8 cellular contexts compared by ENCODE assay signal in genomic region chr17:81550830-81551457, GRCh38. TPM values are rescaled to one million over a fixed set of nuclear protein-coding genes. Genes with fewer than 3 reads are reported as not detected.
DNase-seq lines count a peak whose midpoint lies in the region; ATAC-seq, FAIRE-seq and TF ChIP-seq lines count a peak whose summit lies in the region.

No MANE protein-coding gene starts in this region.

- H3K4me1 ChIP-seq in ES-I3 (ENCODE audit: insufficient read depth, low read length) (peaks cover 6% of the 10 kb centered on the region; the same call in 1 of the 2 replicates), pancreas (peaks cover 0 to 12% (median 6%) of the 10 kb centered on the region in 3 donors)

- H3K4me3 ChIP-seq in SK-N-MC = peak overlapping the region; percentile 92
- H3K4me3 ChIP-seq in fibroblast of mammary gland (ENCODE audit: control insufficient read depth, low read depth, low read length) = peak overlapping the region; percentile 78
- H3K4me3 ChIP-seq in pancreas = peak overlapping the region; percentile 89 to 99 (median 94)

- H3K27ac ChIP-seq in SK-N-MC (no peak overlapping the region), pancreas (no peak overlapping the region)

- no peak for FAIRE-seq in pancreas (lab: Jason Lieb, UNC)

- intact Hi-C loops in pancreas (cut with DNase I) = no loop called here

- WGBS in pancreas, 2 donors = 67 to 69% methylated on average over 27 of the region's 27 CpGs

- no peak for ATAC-seq in pancreas

- no peak for DNase-seq in SK-N-MC (ENCODE audit: low read depth, low spot score)
- no peak for DNase-seq in fibroblast of mammary gland (ENCODE audit: low read depth)
- peak in 5 of 6 donors; percentile 24 to 80 (median 55) for DNase-seq in pancreas
- DNase-seq in COLO668 (lab: John Stamatoyannopoulos, UW; ENCODE audit: unreplicated experiment) = no peak
- DNase-seq in anterior cingulate cortex (lab: John Stamatoyannopoulos, UW) = no peak
- DNase-seq in cerebellar cortex (ENCODE audit: low spot score) = no peak
- no peak for DNase-seq in COLO829 (ENCODE audit: low spot score)

- TF ChIP-seq CTCF in fibroblast of mammary gland (conservative IDR thresholded peaks at IDR 0.05; ENCODE audit: control insufficient read depth, insufficient read depth, low read depth, low read length) (no peak), pancreas (IDR thresholded peaks at IDR 0.05) (no peak)

- H3K9me3 ChIP-seq in ES-I3 (ENCODE audit: control insufficient read depth, insufficient read depth, low read length) (no peaks in the 10 kb centered on the region), SK-N-MC (ENCODE audit: low read depth, low read length) (no peaks in the 10 kb centered on the region), pancreas (no peaks in the 10 kb centered on the region)

- H3K36me3 ChIP-seq in ES-I3 (ENCODE audit: insufficient read depth, low read length) (peaks cover 8% of the 10 kb centered on the region), SK-N-MC (ENCODE audit: insufficient read depth, low read length) (peaks cover 26% of the 10 kb centered on the region; the same call in 1 of the 2 replicates), pancreas (peaks cover 0 to 14% (median 7%) of the 10 kb centered on the region in 3 donors)

- H3K27me3 ChIP-seq in pancreas = no peaks in the 10 kb centered on the region

- H3K9ac ChIP-seq in ES-I3 (ENCODE audit: low read depth, low read length) (peak overlapping the region; percentile 89), SK-N-MC (ENCODE audit: insufficient read length) (peak overlapping the region; percentile 80)

RNA-seq across cellular contexts. Expression of gene FAAP100, which starts 1.2 kb away (rescaled TPM):
- total RNA-seq in pancreas = 10 to 100 TPM in 5 of 6 donors, 1 to 10 TPM in 1; 9.4 to 17.5 (median 12.2) TPM
- polyA plus RNA-seq in pancreas = 10 to 100 TPM; 40.0 to 66.0 TPM

RNA-seq across cellular contexts. Expression of gene FSCN2, which starts 22.8 kb away (rescaled TPM):
- 10 to 100 TPM in 4 of 6 donors, 1 to 10 TPM in 2; 7.9 to 11.9 (median 10.7) TPM for total RNA-seq in pancreas
- 10 to 100 TPM in 1 of 2 donors, 1 to 10 TPM in 1; 2.5 to 15.3 TPM for polyA plus RNA-seq in pancreas

RNA-seq across cellular contexts. Expression of gene ACTG1, which starts 38.3 kb away (rescaled TPM):
- 1,000 to 10,000 TPM; 1,458 to 2,872 (median 2,024) TPM for total RNA-seq in pancreas
- polyA plus RNA-seq in pancreas = 1,000 to 10,000 TPM in 1 of 2 donors, 100 to 1,000 TPM in 1; 889 to 1,003 TPM

Comparison
In these comparisons a context has a peak if more than half of its experiments do, and no peak if none do; other contexts are left out.
1. DNase-seq: peak in pancreas (5 of 6); none in SK-N-MC (single experiment), fibroblast of mammary gland (single experiment), COLO668 (single experiment), anterior cingulate cortex (0 of 58), cerebellar cortex (single experiment) and COLO829 (single experiment).
2. Peak in every context shown above with its lines, with median percentiles within 50 percentile points of each other: H3K4me3 ChIP-seq.